2 cellular contexts compared by ENCODE assay signal in the genomic region with DNA sequence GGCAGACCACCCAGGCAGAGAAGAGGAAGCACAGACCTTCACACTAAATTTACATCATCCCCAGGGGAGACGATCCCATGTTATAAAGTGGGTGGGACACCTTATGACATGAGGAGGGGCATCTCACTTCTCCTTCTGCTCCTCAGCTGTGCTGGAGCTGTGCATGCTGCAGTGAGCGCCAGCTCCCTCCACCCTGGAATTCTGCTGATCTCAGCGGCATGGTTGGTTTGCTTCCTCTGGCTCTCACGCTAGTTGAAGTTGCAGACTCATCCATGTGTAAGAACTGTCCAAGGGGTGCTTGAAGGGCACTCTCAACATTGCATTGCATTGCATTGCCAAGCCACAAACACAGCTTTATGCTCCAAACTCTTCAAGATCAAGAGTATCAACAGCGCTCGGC.
TF ChIP-seq lines count a peak whose summit lies in the region.

No MANE protein-coding gene starts in this region.

TF ChIP-seq in H1, 55 proteins besides CTCF, POLR2A, EP300 and RAD21 (continued from another document):
- TF ChIP-seq CHD1 (IDR thresholded peaks at IDR 0.05; ENCODE audit: low read depth, low read length) (no peak), GABPA (IDR thresholded peaks at IDR 0.05; ENCODE audit: borderline replicate concordance, insufficient read depth, low read length) (no peak), RNF2 (IDR thresholded peaks at IDR 0.05; ENCODE audit: borderline replicate concordance, low read depth, low read length, missing control alignments, poor library complexity, severe bottlenecking) (no peak), EZH2 (IDR thresholded peaks at IDR 0.05; ENCODE audit: low read depth, low read length, severe bottlenecking) (no peak), SP2 (IDR thresholded peaks at IDR 0.05; ENCODE audit: low read length) (no peak), POLR2AphosphoS5 (IDR thresholded peaks at IDR 0.05; ENCODE audit: low read depth, low read length) (no peak), GTF2F1 (IDR thresholded peaks at IDR 0.05; ENCODE audit: borderline replicate concordance, low read depth, low read length) (no peak), JUN (IDR thresholded peaks at IDR 0.05; ENCODE audit: low read depth, low read length) (no peak), BCL11A (IDR thresholded peaks at IDR 0.05; ENCODE audit: low read depth in 2 of 2, low read length in 2 of 2) (no peak), MAFK (IDR thresholded peaks at IDR 0.05; ENCODE audit: low read depth, low read length) (no peak), RFX5 (IDR thresholded peaks at IDR 0.05; ENCODE audit: borderline replicate concordance, low read depth, low read length) (no peak), TEAD4 (IDR thresholded peaks at IDR 0.05; ENCODE audit: low read depth, low read length) (no peak)
- TF ChIP-seq, protein P1, sequence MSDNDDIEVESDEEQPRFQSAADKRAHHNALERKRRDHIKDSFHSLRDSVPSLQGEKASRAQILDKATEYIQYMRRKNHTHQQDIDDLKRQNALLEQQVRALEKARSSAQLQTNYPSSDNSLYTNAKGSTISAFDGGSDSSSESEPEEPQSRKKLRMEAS (IDR thresholded peaks at IDR 0.05), result no peak
- TF ChIP-seq, protein P2, sequence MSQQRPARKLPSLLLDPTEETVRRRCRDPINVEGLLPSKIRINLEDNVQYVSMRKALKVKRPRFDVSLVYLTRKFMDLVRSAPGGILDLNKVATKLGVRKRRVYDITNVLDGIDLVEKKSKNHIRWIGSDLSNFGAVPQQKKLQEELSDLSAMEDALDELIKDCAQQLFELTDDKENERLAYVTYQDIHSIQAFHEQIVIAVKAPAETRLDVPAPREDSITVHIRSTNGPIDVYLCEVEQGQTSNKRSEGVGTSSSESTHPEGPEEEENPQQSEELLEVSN (IDR thresholded peaks at IDR 0.05), result no peak

TF ChIP-seq in HepG2, 621 proteins besides CTCF, POLR2A, EP300 and RAD21:
- TF ChIP-seq, protein P3, sequence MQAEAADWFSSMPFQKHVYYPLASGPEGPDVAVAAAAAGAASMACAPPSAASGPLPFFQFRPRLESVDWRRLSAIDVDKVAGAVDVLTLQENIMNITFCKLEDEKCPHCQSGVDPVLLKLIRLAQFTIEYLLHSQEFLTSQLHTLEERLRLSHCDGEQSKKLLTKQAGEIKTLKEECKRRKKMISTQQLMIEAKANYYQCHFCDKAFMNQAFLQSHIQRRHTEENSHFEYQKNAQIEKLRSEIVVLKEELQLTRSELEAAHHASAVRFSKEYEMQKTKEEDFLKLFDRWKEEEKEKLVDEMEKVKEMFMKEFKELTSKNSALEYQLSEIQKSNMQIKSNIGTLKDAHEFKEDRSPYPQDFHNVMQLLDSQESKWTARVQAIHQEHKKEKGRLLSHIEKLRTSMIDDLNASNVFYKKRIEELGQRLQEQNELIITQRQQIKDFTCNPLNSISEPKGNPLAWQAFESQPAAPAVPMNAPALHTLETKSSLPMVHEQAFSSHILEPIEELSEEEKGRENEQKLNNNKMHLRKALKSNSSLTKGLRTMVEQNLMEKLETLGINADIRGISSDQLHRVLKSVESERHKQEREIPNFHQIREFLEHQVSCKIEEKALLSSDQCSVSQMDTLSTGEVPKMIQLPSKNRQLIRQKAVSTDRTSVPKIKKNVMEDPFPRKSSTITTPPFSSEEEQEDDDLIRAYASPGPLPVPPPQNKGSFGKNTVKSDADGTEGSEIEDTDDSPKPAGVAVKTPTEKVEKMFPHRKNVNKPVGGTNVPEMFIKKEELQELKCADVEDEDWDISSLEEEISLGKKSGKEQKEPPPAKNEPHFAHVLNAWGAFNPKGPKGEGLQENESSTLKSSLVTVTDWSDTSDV (CRISPR knock-in tag; IDR thresholded peaks at IDR 0.05), result no peak
- TF ChIP-seq ZFP82 (CRISPR knock-in tag; IDR thresholded peaks at IDR 0.05; ENCODE audit: borderline replicate concordance) (no peak), MAFK (conservative IDR thresholded peaks at IDR 0.05 in 1 of 2, IDR thresholded peaks at IDR 0.05 in 1 of 2; ENCODE audit: low read length in 2 of 2) (peak; percentile 9 to 14; a peak in 1 of 4 replicates)
TF ChIP-seq in HepG2: peak in this region for 1.
